Comparison of ENCODE assay signal across 8 cellular contexts in genomic region chr18:11981383-11981632, GRCh38. TPM values are rescaled to one million over a fixed set of nuclear protein-coding genes. Genes with fewer than 3 reads are reported as not detected.
DNase-seq lines count a peak whose midpoint lies in the region; ATAC-seq, FAIRE-seq and TF ChIP-seq lines count a peak whose summit lies in the region.

Gene IMPA2, plus strand, starts transcription at chr18:11981507. Its CDS starts 163 bp downstream, at chr18:11981670.

- DNase-seq in A549 (ENCODE audit: low read depth in 1 of 2, low spot score in 1 of 2) = no peak
- DNase-seq in NB4 (ENCODE audit: low read depth) = no peak
- DNase-seq in endothelial cell (ENCODE audit: low spot score) = no peak
- no peak for DNase-seq in nephron progenitor cell
- no peak for DNase-seq in cerebellum (ENCODE audit: low spot score)
- no peak for DNase-seq in KG1 (lab: John Stamatoyannopoulos, UW)
- DNase-seq in amygdala (lab: John Stamatoyannopoulos, UW) = no peak

- H3K27me3 Mint-ChIP-seq in endothelial cell (ENCODE audit: unreplicated experiment) (peaks cover 5% of the 10 kb centered on the region), nephron progenitor cell (ENCODE audit: low read depth, poor library complexity) (peaks cover 9% of the 10 kb centered on the region)

- peak within 1 kb of the TSS; percentile 74 for H3K27ac Mint-ChIP-seq in endothelial cell (ENCODE audit: unreplicated experiment)
- H3K27ac Mint-ChIP-seq in nephron progenitor cell = peak within 1 kb of the TSS; percentile 94

- no peak for TF ChIP-seq RAD21 in A549 (conservative IDR thresholded peaks at IDR 0.05 in 1 of 2, IDR thresholded peaks at IDR 0.05 in 1 of 2)

- peak within 1 kb of the TSS; percentile 91 for H3K4me2 ChIP-seq in A549

- CTCF ChIA-PET in A549 (lab: Yijun Ruan, JAX) = interaction anchor here (1.0 to 6.3 kb wide), 4 partner anchors 14 to 249 kb away, joined by 4 to 51 read pairs (median 23); no protein-coding TSS in a partner anchor

- TF ChIP-seq EP300 in A549 (IDR thresholded peaks at IDR 0.05) = no peak

- POLR2A ChIA-PET in A549 (lab: Yijun Ruan, JAX) = interaction anchor here (0.7 to 3.4 kb wide), 10 partner anchors 9 to 73 kb away, joined by 3 to 50 read pairs (median 4); partner anchors contain the start of gene MPPE1

- H3K4me3 ChIP-seq in A549 = peak within 1 kb of the TSS; percentile 92
- H3K4me3 ChIP-seq in NB4 (ENCODE audit: low read depth, low read length) = peak within 1 kb of the TSS; percentile 80

- peaks cover 36% of the 10 kb centered on the region for H3K4me1 ChIP-seq in A549

- H3K4me3 Mint-ChIP-seq in endothelial cell (ENCODE audit: unreplicated experiment) = peak within 1 kb of the TSS; percentile 91
- H3K4me3 Mint-ChIP-seq in nephron progenitor cell = peak within 1 kb of the TSS; percentile 91

- H3K36me3 Mint-ChIP-seq in endothelial cell (ENCODE audit: low read depth, unreplicated experiment) (no peaks in the 10 kb centered on the region), nephron progenitor cell (ENCODE audit: low read depth) (peaks cover 4% of the 10 kb centered on the region)

- TF ChIP-seq CTCF in A549 (IDR thresholded peaks at IDR 0.05) = no peak
- no peak for TF ChIP-seq CTCF in NB4 (IDR thresholded peaks at IDR 0.05; ENCODE audit: low read depth, low read length)
- TF ChIP-seq CTCF in endothelial cell (IDR thresholded peaks at IDR 0.05; ENCODE audit: unreplicated experiment) = no peak
- no peak for TF ChIP-seq CTCF in nephron progenitor cell (IDR thresholded peaks at IDR 0.05)

- ATAC-seq in A549 = peak; percentile 79
- peak; percentile 30 for ATAC-seq in GM19438 (IDR thresholded peaks at IDR 0.05; ENCODE audit: low read depth, unreplicated experiment)

- H3K9me3 Mint-ChIP-seq in endothelial cell (ENCODE audit: unreplicated experiment) = no peaks in the 10 kb centered on the region
- no peaks in the 10 kb centered on the region for H3K9me3 Mint-ChIP-seq in nephron progenitor cell

- FAIRE-seq in A549 (lab: Jason Lieb, UNC) = no peak

- no peaks in the 10 kb centered on the region for H3K9me3 ChIP-seq in A549

- no CpG with 5 or more reads among the region's 30 CpGs for WGBS in A549 (ENCODE audit: missing lambda C conversion rate)

- peaks cover 29% of the 10 kb centered on the region for H3K4me1 Mint-ChIP-seq in endothelial cell (ENCODE audit: unreplicated experiment)
- peaks cover 49% of the 10 kb centered on the region for H3K4me1 Mint-ChIP-seq in nephron progenitor cell

- peak within 1 kb of the TSS; percentile 97 to 99 for H3K27ac ChIP-seq in A549

- TF ChIP-seq POLR2A in A549 (IDR thresholded peaks at IDR 0.05; ENCODE audit: low read length) (peak; percentile 89), NB4 (IDR thresholded peaks at IDR 0.05; ENCODE audit: extremely low read depth, insufficient read length) (peak; percentile 60)

TF ChIP-seq in A549, 52 proteins besides CTCF, POLR2A, EP300 and RAD21:
- TF ChIP-seq E2F6 (IDR thresholded peaks at IDR 0.05; ENCODE audit: borderline replicate concordance, low read depth) (peak; percentile 61; the same call in 1 of the 2 replicates), NR3C1 (IDR thresholded peaks at IDR 0.05) (no peak), PHF8 (IDR thresholded peaks at IDR 0.05; ENCODE audit: borderline replicate concordance, low read depth) (peak; percentile 75; the same call in 1 of the 2 replicates), SMC3 (IDR thresholded peaks at IDR 0.05) (no peak), BCL3 (IDR thresholded peaks at IDR 0.05) (peak; percentile 27; the same call in 2 of the 3 replicates), MAX (IDR thresholded peaks at IDR 0.05) (peak; percentile 22)

RNA-seq across cellular contexts. Expression of gene IMPA2, which starts in this region (rescaled TPM):
- polyA plus RNA-seq in A549 (2011; rRNA removed) = 35.1 and 41.0 TPM in 2 replicates
- 59.4 and 75.6 TPM in 2 replicates for polyA plus RNA-seq in A549 (2012; cell fraction: cytosol; rRNA removed)
- 72.3 and 88.3 TPM in 2 replicates for polyA plus RNA-seq in A549 (2012; cell fraction: nucleus; rRNA removed)
- 50.9 to 75.6 TPM (median 65.3 TPM) in 3 replicates for polyA plus RNA-seq in A549 (2017; fragmentation: RNase III; extraction: RNeasy Plus Mini Kit Qiagen cat#74134 plus additional on column Dnase treatment)
- 30.7 and 42.3 TPM in 2 replicates for polyA minus RNA-seq in A549 (2011; rRNA and poly(A)+ RNA removed)
- total RNA-seq in endothelial cell (ENCODE audit: unreplicated experiment) = 24.1 TPM
- 8.1 TPM for total RNA-seq in cerebellum
